Comparison of ENCODE assay signal across 19 cellular contexts in the genomic region with DNA sequence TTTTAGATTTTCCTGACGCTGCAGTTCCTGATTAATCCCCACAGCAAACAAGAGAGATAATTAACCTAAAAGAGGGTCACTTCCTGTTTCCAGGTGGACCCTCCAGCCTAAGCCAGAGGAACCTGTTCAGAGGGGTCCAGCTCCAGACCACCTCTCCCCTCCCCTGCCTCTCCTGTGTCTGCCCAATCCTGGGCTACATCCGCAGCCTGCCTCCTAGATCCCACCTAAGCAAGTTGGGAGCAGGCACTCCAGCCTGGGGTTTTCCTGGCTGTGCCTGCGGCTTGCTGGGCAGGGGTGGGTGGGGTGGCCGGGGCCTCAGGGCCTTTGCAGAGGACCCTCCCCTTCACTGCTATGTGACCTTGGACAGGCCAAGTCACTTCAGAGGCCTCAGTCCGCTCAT.
DNase-seq lines count a peak whose midpoint lies in the region; ATAC-seq and TF ChIP-seq lines count a peak whose summit lies in the region.
"Had no signal": no experiment of that assay in that cellular context is flagged by ENCODE, and none has a peak within 500 bp of the region (broad histone marks: within the 10 kb centered on the region; RNA-seq: fewer than 3 reads in every experiment).

No MANE protein-coding gene starts in this region.

- H3K9me3 ChIP-seq in SK-N-MC (ENCODE audit: low read depth, low read length) (no peaks in the 10 kb centered on the region), endodermal cell (ENCODE audit: control insufficient read depth, low read length) (no peaks in the 10 kb centered on the region)
- H3K9me3 ChIP-seq: BLaER1, HAP-1 had no signal

- H3K36me3 ChIP-seq in H7 (replicated peaks; ENCODE audit: control insufficient read depth, insufficient read depth, low read length) (no peaks in the 10 kb centered on the region), SK-N-MC (ENCODE audit: insufficient read depth, low read length) (no peaks in the 10 kb centered on the region), endodermal cell (ENCODE audit: control insufficient read depth, insufficient read depth, low read length) (no peaks in the 10 kb centered on the region)
- H3K36me3 ChIP-seq: BLaER1, HAP-1 had no signal

- DNase-seq in H7 (peak; percentile 65), SK-N-MC (ENCODE audit: low read depth, low spot score) (no peak), endodermal cell (peak; percentile 62), nephron progenitor cell (no peak), LoVo (ENCODE audit: low spot score) (no peak)
- no peak for DNase-seq in stimulated activated CD4-positive, alpha-beta T cell treated with anti-CD3 and anti-CD28 coated beads, Interleukin-12 subunit alpha, Interleukin-12 subunit beta, amount 100 ng/mL, for 4 hours
- DNase-seq: Calu3; CD4-positive, alpha-beta T cell; COR-L47; DMS53; DMS79 treated with DMSO at 0.1 percent for 48 hours; GF-D8; GOT3; HFFc6 had no signal

- H3K27ac Mint-ChIP-seq in endodermal cell (peak overlapping the region; percentile 32), nephron progenitor cell (no peak overlapping the region)
- H3K27ac Mint-ChIP-seq: B cell; CD14-positive monocyte; CD4-positive, alpha-beta T cell; HFFc6 had no signal

- no peaks in the 10 kb centered on the region for H3K36me3 Mint-ChIP-seq in endodermal cell (ENCODE audit: low read depth)
- H3K36me3 Mint-ChIP-seq in nephron progenitor cell (ENCODE audit: low read depth): no peaks in the 10 kb centered on the region
- H3K36me3 Mint-ChIP-seq: CD14-positive monocyte had no signal

- H3K9ac ChIP-seq in SK-N-MC (ENCODE audit: insufficient read length): no peak overlapping the region
- H3K9ac ChIP-seq in endodermal cell (ENCODE audit: extremely low read depth, low read length, poor library complexity, severe bottlenecking): no peak overlapping the region
- H3K9ac ChIP-seq: BLaER1 had no signal

- no peak overlapping the region for H3K4me3 Mint-ChIP-seq in endodermal cell
- no peak overlapping the region for H3K4me3 Mint-ChIP-seq in nephron progenitor cell
- H3K4me3 Mint-ChIP-seq: B cell; CD14-positive monocyte; CD4-positive, alpha-beta T cell; HFFc6 had no signal

- no peak overlapping the region for H3K4me3 ChIP-seq in H7 (ENCODE audit: insufficient read depth, low read depth, low read length)
- H3K4me3 ChIP-seq in SK-N-MC: no peak overlapping the region
- H3K4me3 ChIP-seq in endodermal cell (ENCODE audit: low read length): no peak overlapping the region
- H3K4me3 ChIP-seq: BLaER1, HAP-1 had no signal

- H3K27me3 ChIP-seq in H7 (ENCODE audit: control insufficient read depth, insufficient read depth, low read length) (0 out of 2 replicates have a peak, but pooled peaks cover 2% of the 10 kb centered on the region), endodermal cell (ENCODE audit: control insufficient read depth, insufficient read depth, low read length, poor library complexity, severe bottlenecking) (peaks cover 8% of the 10 kb centered on the region)

- peaks cover 4% of the 10 kb centered on the region for H3K4me1 ChIP-seq in endodermal cell (ENCODE audit: control insufficient read depth, insufficient read depth, low read length)
- H3K4me1 ChIP-seq: HAP-1 had no signal

- H3K27me3 Mint-ChIP-seq in endodermal cell (ENCODE audit: insufficient read depth) (peaks cover 5% of the 10 kb centered on the region), nephron progenitor cell (ENCODE audit: low read depth, poor library complexity) (peaks cover 18% of the 10 kb centered on the region)

- ATAC-seq in HG03354 (IDR thresholded peaks at IDR 0.05; ENCODE audit: poor library complexity, severe bottlenecking, unreplicated experiment): no peak

- TF ChIP-seq CTCF in endodermal cell (conservative IDR thresholded peaks at IDR 0.05): no peak
- TF ChIP-seq CTCF in nephron progenitor cell (IDR thresholded peaks at IDR 0.05): no peak

- WGBS in endodermal cell (ENCODE audit: insufficient coverage in 1 of 2, insufficient read length in 1 of 2), 2 experiments: 60 to 100% methylated on average over 2 to 5 of the region's 5 CpGs

- H3K9me3 Mint-ChIP-seq in endodermal cell (no peaks in the 10 kb centered on the region), nephron progenitor cell (no peaks in the 10 kb centered on the region)
- H3K9me3 Mint-ChIP-seq: CD14-positive monocyte; CD4-positive, alpha-beta T cell; HFFc6 had no signal

- H3K27ac ChIP-seq in SK-N-MC (peak overlapping the region; percentile 60; the same call in 1 of the 2 replicates), endodermal cell (ENCODE audit: low read depth, low read length) (no peak overlapping the region)
- H3K27ac ChIP-seq: BLaER1 had no signal

- H3K4me1 Mint-ChIP-seq in endodermal cell (peaks cover 22% of the 10 kb centered on the region), nephron progenitor cell (peaks cover 48% of the 10 kb centered on the region)
- H3K4me1 Mint-ChIP-seq: B cell, CD14-positive monocyte had no signal

Comparison
In these comparisons a context has a peak if more than half of its experiments do, and no peak if none do; other contexts are left out.
1. DNase-seq: peak in H7 (single experiment) and endodermal cell (single experiment); none in SK-N-MC (single experiment), nephron progenitor cell (single experiment), stimulated activated CD4-positive, alpha-beta T cell treated with anti-CD3 and anti-CD28 coated beads, Interleukin-12 subunit alpha, Interleukin-12 subunit beta, amount 100 ng/mL, for 4 hours (single experiment) and LoVo (single experiment).